Comparison of ENCODE assay signal across 2 cellular contexts in genomic region chr6:116011096-116011401, GRCh38.
TF ChIP-seq lines count a peak whose summit lies in the region.

No MANE protein-coding gene starts in this region.

TF ChIP-seq in SK-N-SH treated with all-trans-retinoic acid at 6 μM for 48 hours, 23 proteins besides CTCF, POLR2A, EP300 and RAD21 (continued from another document):
- TF ChIP-seq, protein P1, sequence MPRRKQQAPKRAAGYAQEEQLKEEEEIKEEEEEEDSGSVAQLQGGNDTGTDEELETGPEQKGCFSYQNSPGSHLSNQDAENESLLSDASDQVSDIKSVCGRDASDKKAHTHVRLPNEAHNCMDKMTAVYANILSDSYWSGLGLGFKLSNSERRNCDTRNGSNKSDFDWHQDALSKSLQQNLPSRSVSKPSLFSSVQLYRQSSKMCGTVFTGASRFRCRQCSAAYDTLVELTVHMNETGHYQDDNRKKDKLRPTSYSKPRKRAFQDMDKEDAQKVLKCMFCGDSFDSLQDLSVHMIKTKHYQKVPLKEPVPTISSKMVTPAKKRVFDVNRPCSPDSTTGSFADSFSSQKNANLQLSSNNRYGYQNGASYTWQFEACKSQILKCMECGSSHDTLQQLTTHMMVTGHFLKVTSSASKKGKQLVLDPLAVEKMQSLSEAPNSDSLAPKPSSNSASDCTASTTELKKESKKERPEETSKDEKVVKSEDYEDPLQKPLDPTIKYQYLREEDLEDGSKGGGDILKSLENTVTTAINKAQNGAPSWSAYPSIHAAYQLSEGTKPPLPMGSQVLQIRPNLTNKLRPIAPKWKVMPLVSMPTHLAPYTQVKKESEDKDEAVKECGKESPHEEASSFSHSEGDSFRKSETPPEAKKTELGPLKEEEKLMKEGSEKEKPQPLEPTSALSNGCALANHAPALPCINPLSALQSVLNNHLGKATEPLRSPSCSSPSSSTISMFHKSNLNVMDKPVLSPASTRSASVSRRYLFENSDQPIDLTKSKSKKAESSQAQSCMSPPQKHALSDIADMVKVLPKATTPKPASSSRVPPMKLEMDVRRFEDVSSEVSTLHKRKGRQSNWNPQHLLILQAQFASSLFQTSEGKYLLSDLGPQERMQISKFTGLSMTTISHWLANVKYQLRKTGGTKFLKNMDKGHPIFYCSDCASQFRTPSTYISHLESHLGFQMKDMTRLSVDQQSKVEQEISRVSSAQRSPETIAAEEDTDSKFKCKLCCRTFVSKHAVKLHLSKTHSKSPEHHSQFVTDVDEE (CRISPR knock-in tag; IDR thresholded peaks at IDR 0.05): no peak
- no peak for TF ChIP-seq ZNF8 (CRISPR knock-in tag; IDR thresholded peaks at IDR 0.05)
- no peak for TF ChIP-seq BACH2 (CRISPR knock-in tag; IDR thresholded peaks at IDR 0.05; ENCODE audit: borderline replicate concordance)
- no peak for TF ChIP-seq CSDC2 (CRISPR knock-in tag; IDR thresholded peaks at IDR 0.05)
- TF ChIP-seq ARNTL (CRISPR knock-in tag; IDR thresholded peaks at IDR 0.05; ENCODE audit: borderline replicate concordance, low read depth): no peak
- TF ChIP-seq ESRRG (CRISPR knock-in tag; IDR thresholded peaks at IDR 0.05): no peak
- TF ChIP-seq CREB5 (CRISPR knock-in tag; IDR thresholded peaks at IDR 0.05; ENCODE audit: low read depth): no peak

TF ChIP-seq in HCT116, 20 proteins besides CTCF, POLR2A, EP300 and RAD21 (continued from another document):
- no peak for TF ChIP-seq SIN3A (IDR thresholded peaks at IDR 0.05; ENCODE audit: low read depth)
- no peak for TF ChIP-seq JUND (IDR thresholded peaks at IDR 0.05)
- no peak for TF ChIP-seq CEBPB (IDR thresholded peaks at IDR 0.05; ENCODE audit: low read depth)
- TF ChIP-seq YY1 (IDR thresholded peaks at IDR 0.05; ENCODE audit: extremely low read depth, insufficient replicate concordance, low read depth, low read length): no peak
- no peak for TF ChIP-seq ELF1 (IDR thresholded peaks at IDR 0.05; ENCODE audit: borderline replicate concordance, low read depth)
- TF ChIP-seq EZH2phosphoT487 (IDR thresholded peaks at IDR 0.05; ENCODE audit: borderline replicate concordance): no peak
- TF ChIP-seq ZNF274 (IDR thresholded peaks at IDR 0.05; ENCODE audit: low read depth, low read length): no peak
- TF ChIP-seq TCF7L2 (IDR thresholded peaks at IDR 0.05; ENCODE audit: borderline replicate concordance, extremely low read depth, insufficient read depth, insufficient read length): no peak
- TF ChIP-seq, protein P2, sequence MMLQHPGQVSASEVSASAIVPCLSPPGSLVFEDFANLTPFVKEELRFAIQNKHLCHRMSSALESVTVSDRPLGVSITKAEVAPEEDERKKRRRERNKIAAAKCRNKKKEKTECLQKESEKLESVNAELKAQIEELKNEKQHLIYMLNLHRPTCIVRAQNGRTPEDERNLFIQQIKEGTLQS (IDR thresholded peaks at IDR 0.05): no peak
TF ChIP-seq in HCT116: peak in this region for 0.
